13 cellular contexts compared by ENCODE assay signal in genomic region chr1:185319152-185319501, GRCh38. TPM values are rescaled to one million over a fixed set of nuclear protein-coding genes. Genes with fewer than 3 reads are reported as not detected.
DNase-seq lines count a peak whose midpoint lies in the region; ATAC-seq and TF ChIP-seq lines count a peak whose summit lies in the region.
"Had no signal": no experiment of that assay in that cellular context is flagged by ENCODE, and none has a peak within 500 bp of the region (broad histone marks: within the 10 kb centered on the region; RNA-seq: fewer than 3 reads in every experiment).

No MANE protein-coding gene starts in this region.

- 71 to 88% (median 82%) methylated on average over 1 of the region's 1 CpG for WGBS in stomach, 5 donors

- H3K27me3 ChIP-seq in RWPE2 (ENCODE audit: insufficient read depth, poor library complexity, severe bottlenecking) (no peaks in the 10 kb centered on the region), stomach (no peaks in the 10 kb centered on the region), ascending aorta (no peaks in the 10 kb centered on the region)
- H3K27me3 ChIP-seq: breast epithelium had no signal

- H3K4me3 Mint-ChIP-seq in activated naive CD4-positive, alpha-beta T cell treated with anti-CD3 and anti-CD28 coated beads, Interleukin-2, amount 50 U/mL, for 24 hours: peak overlapping the region; percentile 1
- H3K4me3 Mint-ChIP-seq in mesothelial cell of epicardium: no peak overlapping the region

- H3K36me3 Mint-ChIP-seq in activated naive CD4-positive, alpha-beta T cell treated with anti-CD3 and anti-CD28 coated beads, Interleukin-2, amount 50 U/mL, for 24 hours: peaks cover 1% of the 10 kb centered on the region
- H3K36me3 Mint-ChIP-seq in activated naive CD4-positive, alpha-beta T cell treated with anti-CD3 and anti-CD28 coated beads, Interleukin-2, amount 50 U/mL, for 72 hours: peaks cover 41 to 48% of the 10 kb centered on the region in 2 donors
- peaks cover 8% of the 10 kb centered on the region for H3K36me3 Mint-ChIP-seq in mesothelial cell of epicardium

- H3K27ac Mint-ChIP-seq in activated naive CD4-positive, alpha-beta T cell treated with anti-CD3 and anti-CD28 coated beads, Interleukin-2, amount 50 U/mL, for 24 hours: no peak overlapping the region
- H3K27ac Mint-ChIP-seq in activated naive CD4-positive, alpha-beta T cell treated with anti-CD3 and anti-CD28 coated beads, Interleukin-2, amount 50 U/mL, for 72 hours: peak overlapping the region in 1 of 2 donors; percentile 79
- peak overlapping the region; percentile 59 for H3K27ac Mint-ChIP-seq in mesothelial cell of epicardium

- ATAC-seq in activated naive CD4-positive, alpha-beta T cell treated with anti-CD3 and anti-CD28 coated beads, Interleukin-2, amount 50 U/mL, for 72 hours: no peak
- no peak for ATAC-seq in RWPE2 (ENCODE audit: low read depth)
- ATAC-seq: lower lobe of right lung had no signal

- TF ChIP-seq POLR2A in stomach (IDR thresholded peaks at IDR 0.05): no peak

- no peak for TF ChIP-seq CTCF in RWPE2 (IDR thresholded peaks at IDR 0.05; ENCODE audit: poor library complexity, severe bottlenecking)
- no peak for TF ChIP-seq CTCF in mesothelial cell of epicardium (IDR thresholded peaks at IDR 0.05; ENCODE audit: unreplicated experiment)
- TF ChIP-seq CTCF in stomach (IDR thresholded peaks at IDR 0.05): no peak
- no peak for TF ChIP-seq CTCF in ascending aorta (IDR thresholded peaks at IDR 0.05)

- H3K9me3 Mint-ChIP-seq in activated naive CD4-positive, alpha-beta T cell treated with anti-CD3 and anti-CD28 coated beads, Interleukin-2, amount 50 U/mL, for 24 hours: no peaks in the 10 kb centered on the region
- peaks cover 0 to 4% of the 10 kb centered on the region in 2 donors for H3K9me3 Mint-ChIP-seq in activated naive CD4-positive, alpha-beta T cell treated with anti-CD3 and anti-CD28 coated beads, Interleukin-2, amount 50 U/mL, for 72 hours
- peaks cover 7% of the 10 kb centered on the region for H3K9me3 Mint-ChIP-seq in mesothelial cell of epicardium

- peak overlapping the region; percentile 87 for H3K27ac ChIP-seq in RWPE2 (ENCODE audit: poor library complexity, severe bottlenecking)
- H3K27ac ChIP-seq in stomach: peak overlapping the region in 2 of 5 donors; percentile 98 to 99
- H3K27ac ChIP-seq in ascending aorta: peak overlapping the region in 1 of 2 donors; percentile 24
- H3K27ac ChIP-seq: lower lobe of right lung had no signal

- H3K9me3 ChIP-seq in RWPE2 (ENCODE audit: severe bottlenecking): no peaks in the 10 kb centered on the region
- no peaks in the 10 kb centered on the region for H3K9me3 ChIP-seq in stomach
- H3K9me3 ChIP-seq in ascending aorta: no peaks in the 10 kb centered on the region
- H3K9me3 ChIP-seq: breast epithelium, lower lobe of right lung had no signal

- intact Hi-C loops in stomach (cut with DNase I; ENCODE audit: low total_unique reads): no loop called here
- intact Hi-C loops in ascending aorta (cut with DNase I): loop anchor here (5.0 to 10.0 kb wide), 5 partner anchors 366 to 1847 kb away; partner anchors contain the start of genes EDEM3, ODR4, SMG7 and TPR
- intact Hi-C loops in posterior vena cava (cut with DNase I): no loop called here

- H3K36me3 ChIP-seq in RWPE2 (ENCODE audit: low read depth) (peaks cover 14% of the 10 kb centered on the region), stomach (no peaks in the 10 kb centered on the region), ascending aorta (no peaks in the 10 kb centered on the region)
- H3K36me3 ChIP-seq: breast epithelium, lower lobe of right lung had no signal

- no peak for TF ChIP-seq EP300 in stomach (IDR thresholded peaks at IDR 0.05)

- H3K4me3 ChIP-seq in RWPE2 (ENCODE audit: severe bottlenecking) (no peak overlapping the region), stomach (no peak overlapping the region), ascending aorta (no peak overlapping the region)
- H3K4me3 ChIP-seq: breast epithelium, lower lobe of right lung had no signal

- DNase-seq in activated naive CD4-positive, alpha-beta T cell treated with anti-CD3 and anti-CD28 coated beads, Interleukin-2, amount 50 U/mL, for 72 hours (ENCODE audit: low spot score in 2 of 2): no peak
- DNase-seq in RWPE2 (ENCODE audit: low spot score) (no peak), mesothelial cell of epicardium (ENCODE audit: low spot score in 2 of 2, unreplicated experiment in 2 of 2) (no peak), stomach (no peak), activated gamma-delta T cell treated with Interleukin-2 at 50 U/mL for 16 hours (no peak), ascending aorta (ENCODE audit: low spot score in 2 of 2) (no peak), posterior vena cava (ENCODE audit: low spot score) (no peak)
- DNase-seq: activated CD8-positive, alpha-beta memory T cell treated with anti-CD3 and anti-CD28 coated beads for 24 hours; lower lobe of right lung; NCI-H2029; stimulated activated naive CD4-positive, alpha-beta T cell treated with Interleukin-2 at 50 U/mL for 16 hours had no signal

- no peaks in the 10 kb centered on the region for H3K27me3 Mint-ChIP-seq in activated naive CD4-positive, alpha-beta T cell treated with anti-CD3 and anti-CD28 coated beads, Interleukin-2, amount 50 U/mL, for 24 hours
- H3K27me3 Mint-ChIP-seq in mesothelial cell of epicardium (ENCODE audit: low read depth): no peaks in the 10 kb centered on the region

- H3K4me1 Mint-ChIP-seq in activated naive CD4-positive, alpha-beta T cell treated with anti-CD3 and anti-CD28 coated beads, Interleukin-2, amount 50 U/mL, for 24 hours: peaks cover 36% of the 10 kb centered on the region
- H3K4me1 Mint-ChIP-seq in mesothelial cell of epicardium: peaks cover 33% of the 10 kb centered on the region

- H3K4me1 ChIP-seq in RWPE2 (ENCODE audit: insufficient read depth, poor library complexity, severe bottlenecking): peaks cover 23% of the 10 kb centered on the region
- H3K4me1 ChIP-seq in stomach: peaks cover 11 to 37% (median 24%) of the 10 kb centered on the region in 4 donors
- H3K4me1 ChIP-seq in ascending aorta: peaks cover 0 to 17% of the 10 kb centered on the region in 2 donors

RNA-seq across cellular contexts. Expression of gene IVNS1ABP, which starts 2.1 kb away (rescaled TPM):
- 100 to 1,000 TPM in 1 of 2 donors, 10 to 100 TPM in 1; 92.2 to 201 TPM for total RNA-seq in activated naive CD4-positive, alpha-beta T cell treated with anti-CD3 and anti-CD28 coated beads, Interleukin-2, amount 50 U/mL, for 72 hours
- 162 to 167 TPM (median 166 TPM) in 3 replicates for total RNA-seq in mesothelial cell of epicardium
- total RNA-seq in stomach: 100 to 1,000 TPM in 2 of 5 donors, 10 to 100 TPM in 3; 19.3 to 297 (median 91.6) TPM
- 10 to 100 TPM; 50.6 to 55.8 (median 52.3) TPM for polyA plus RNA-seq in stomach
- total RNA-seq in ascending aorta: 61.0 TPM
- 10 to 100 TPM; 38.5 to 54.1 TPM for total RNA-seq in posterior vena cava
